Comparison of ENCODE assay signal across 8 cellular contexts in the genomic region with DNA sequence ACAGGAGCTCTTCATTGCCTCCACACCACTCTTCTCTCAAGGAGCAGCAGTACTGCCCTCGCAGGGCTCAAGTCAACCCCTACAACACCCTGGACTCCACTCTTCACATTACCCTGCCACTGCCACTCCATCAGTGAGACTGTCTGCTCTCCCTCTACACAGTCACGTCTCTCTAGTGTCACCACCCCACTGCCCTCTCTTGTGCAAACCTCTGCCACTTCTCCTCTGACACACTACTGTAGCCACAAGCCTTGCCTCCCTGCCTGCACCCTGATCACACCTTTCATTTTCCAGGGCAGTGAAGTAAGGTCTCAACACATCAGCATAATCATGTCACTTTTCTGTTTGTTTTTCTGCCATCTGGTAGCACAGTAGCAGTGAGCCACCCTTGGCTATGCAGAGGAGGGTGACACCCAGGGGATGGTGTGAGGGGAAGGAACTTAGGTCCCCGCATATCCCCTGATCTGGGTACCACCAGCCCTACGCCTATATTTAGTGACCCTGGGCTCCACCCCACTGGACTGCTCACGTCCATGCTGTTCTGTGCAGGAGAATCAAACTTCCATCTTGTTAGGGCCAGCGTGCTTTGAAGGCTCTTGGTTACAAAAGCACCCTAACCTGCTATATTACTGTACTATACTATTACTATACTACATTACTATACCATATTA. TPM values are rescaled to one million over a fixed set of nuclear protein-coding genes. Genes with fewer than 3 reads are reported as not detected.
DNase-seq lines count a peak whose midpoint lies in the region; ATAC-seq, FAIRE-seq and TF ChIP-seq lines count a peak whose summit lies in the region.

No MANE protein-coding gene starts in this region.

- peak overlapping the region; percentile 95 for H3K4me3 Mint-ChIP-seq in astrocyte (ENCODE audit: unreplicated experiment)

- H3K4me1 ChIP-seq in astrocyte (ENCODE audit: insufficient read depth, low read length), result peaks cover 5% of the 10 kb centered on the region
- peaks cover 6 to 22% of the 10 kb centered on the region in 2 donors for H3K4me1 ChIP-seq in muscle layer of duodenum (ENCODE audit: control insufficient read depth in 1 of 2, insufficient read depth in 2 of 2, low read length in 2 of 2)

- H3K27me3 Mint-ChIP-seq in astrocyte (ENCODE audit: low read depth, unreplicated experiment), result no peaks in the 10 kb centered on the region

- H3K4me2 ChIP-seq in astrocyte (ENCODE audit: low read length), result peak overlapping the region; percentile 92

- H3K9me3 ChIP-seq in astrocyte (ENCODE audit: insufficient read depth, low read depth, low read length) (no peaks in the 10 kb centered on the region), muscle layer of duodenum (ENCODE audit: control insufficient read depth in 1 of 2, low read length in 2 of 2) (no peaks in the 10 kb centered on the region)

- TF ChIP-seq CTCF in AG09309 (IDR thresholded peaks at IDR 0.05; ENCODE audit: control insufficient read depth, insufficient read depth, low read depth, low read length, missing control alignments), result no peak
- TF ChIP-seq CTCF in HL-60 (IDR thresholded peaks at IDR 0.05; ENCODE audit: insufficient read depth, low read length), result no peak
- no peak for TF ChIP-seq CTCF in astrocyte (IDR thresholded peaks at IDR 0.05; ENCODE audit: insufficient read depth, low read depth, low read length)

- H3K36me3 ChIP-seq in astrocyte (ENCODE audit: insufficient read depth, low read length) (no peaks in the 10 kb centered on the region), muscle layer of duodenum (ENCODE audit: control insufficient read depth in 1 of 2, insufficient read depth in 2 of 2, low read length in 2 of 2) (peaks cover 0 to 10% of the 10 kb centered on the region in 2 donors)

- DNase-seq in AG09309 (ENCODE audit: low read depth) (no peak), HL-60 (ENCODE audit: low read depth in 1 of 2, low spot score in 1 of 2) (peak in 1 of 2 experiments; percentile 26), astrocyte (ENCODE audit: low read depth) (no peak), NCI-H82 treated with DMSO at 0.1 percent for 48 hours (lab: John Stamatoyannopoulos, UW; ENCODE audit: unreplicated experiment) (no peak)

- ATAC-seq in HG02938 (IDR thresholded peaks at IDR 0.05; ENCODE audit: unreplicated experiment) (no peak), GM19328 (IDR thresholded peaks at IDR 0.05; ENCODE audit: unreplicated experiment) (no peak), GM18519 (IDR thresholded peaks at IDR 0.05; ENCODE audit: low FRiP score, unreplicated experiment) (no peak)

- no peaks in the 10 kb centered on the region for H3K9me3 Mint-ChIP-seq in astrocyte (ENCODE audit: unreplicated experiment)

- no peak overlapping the region for H3K27ac ChIP-seq in HL-60 (replicated peaks)
- H3K27ac ChIP-seq in astrocyte (ENCODE audit: low read depth, low read length), result no peak overlapping the region
- H3K27ac ChIP-seq in muscle layer of duodenum (ENCODE audit: low read length), result no peak overlapping the region

- H3K4me3 ChIP-seq in AG09309 (ENCODE audit: control insufficient read depth, low read depth, low read length), result peak overlapping the region; percentile 82
- H3K4me3 ChIP-seq in HL-60 (replicated peaks; ENCODE audit: insufficient read depth, low read length), result peak overlapping the region; percentile 87
- H3K4me3 ChIP-seq in astrocyte (ENCODE audit: insufficient read depth, low read depth, low read length), result no peak overlapping the region
- peak overlapping the region; percentile 92 to 94 for H3K4me3 ChIP-seq in muscle layer of duodenum (ENCODE audit: low read depth in 1 of 2, low read length in 2 of 2)

- H3K79me2 ChIP-seq in astrocyte (ENCODE audit: insufficient read depth, low read length), result peaks cover 9% of the 10 kb centered on the region

- FAIRE-seq in astrocyte (lab: Jason Lieb, UNC), result no peak

- H3K36me3 Mint-ChIP-seq in astrocyte (ENCODE audit: low read depth, unreplicated experiment), result peaks cover 2% of the 10 kb centered on the region

- no peaks in the 10 kb centered on the region for H3K4me1 Mint-ChIP-seq in astrocyte (ENCODE audit: low read depth, unreplicated experiment)

- H3K9ac ChIP-seq in astrocyte (ENCODE audit: low read length), result no peak overlapping the region

- H3K27me3 ChIP-seq in HL-60 (ENCODE audit: insufficient read depth, poor library complexity, severe bottlenecking), result no peaks in the 10 kb centered on the region
- H3K27me3 ChIP-seq in astrocyte (ENCODE audit: insufficient read depth, low read length), result no peaks in the 10 kb centered on the region
- no peaks in the 10 kb centered on the region for H3K27me3 ChIP-seq in muscle layer of duodenum (ENCODE audit: low read depth, low read length)

- no peak overlapping the region for H2AFZ ChIP-seq in astrocyte (ENCODE audit: low read depth, low read length)

- H3K27ac Mint-ChIP-seq in astrocyte (ENCODE audit: unreplicated experiment), result no peak overlapping the region

- H4K20me1 ChIP-seq in astrocyte (ENCODE audit: insufficient read depth, low read length), result no peaks in the 10 kb centered on the region

RNA-seq across cellular contexts. Expression of gene C10orf143, which starts 1.6 kb away (rescaled TPM):
- 0.73 and 0.82 TPM in 2 replicates for total RNA-seq in astrocyte

RNA-seq across cellular contexts. Expression of gene GLRX3, which starts 27.1 kb away (rescaled TPM):
- 116 and 137 TPM in 2 replicates for total RNA-seq in astrocyte
